ENCODE assay signal across 23 cellular contexts in genomic region chr10:11759347-11759746, GRCh38.
"Had no signal": no experiment of that assay in that cellular context is flagged by ENCODE, and none has a peak within 500 bp of the region (broad histone marks: within the 10 kb centered on the region; RNA-seq: fewer than 3 reads in every experiment).

No MANE protein-coding gene starts in this region.

- H3K27ac ChIP-seq: left lung, lower lobe of right lung, prostate gland had no signal

- H3K36me3 Mint-ChIP-seq: natural killer cell, type B pancreatic cell had no signal

- H3K4me3 ChIP-seq: left lung, lower lobe of right lung, pancreas, prostate gland, skin epidermis, suprapubic skin, tibial nerve, vagina had no signal

- DNase-seq: hippocampal formation; kidney glomerular epithelial cell; left cardiac atrium; left lung; lower lobe of right lung; mesenchymal stem cell; naive B cell; natural killer cell; nephron progenitor cell; retina; stimulated activated CD4-positive, alpha-beta T cell treated with anti-CD3 and anti-CD28 coated beads, Interleukin-12 subunit alpha, Interleukin-12 subunit beta, amount 100 ng/mL, for 4 hours; stimulated activated CD4-positive, alpha-beta T cell treated with anti-CD3 and anti-CD28 coated beads, Interleukin-15, amount 100 ng/mL, for 24 hours; stimulated activated CD4-positive, alpha-beta T cell treated with anti-CD3 and anti-CD28 coated beads, Interleukin-2, amount 100 ng/mL, for 24 hours; stimulated activated CD4-positive, alpha-beta T cell treated with anti-CD3 and anti-CD28 coated beads, Interleukin-4, amount 100 ng/mL, for 1 hour; stimulated activated naive CD4-positive, alpha-beta T cell had no signal

- H3K4me3 Mint-ChIP-seq: natural killer cell; nephron progenitor cell; stimulated activated naive CD8-positive, alpha-beta T cell treated with anti-CD3 and anti-CD28 coated beads, Interleukin-15, Interleukin-2, amounts not matched to agents 100 ng/mL and 50 ng/mL, for 24 hours; type B pancreatic cell had no signal

- H3K27me3 ChIP-seq: left lung, pancreas, suprapubic skin, tibial nerve, vagina had no signal

- H3K9me3 Mint-ChIP-seq: naive B cell; natural killer cell; nephron progenitor cell; stimulated activated naive CD8-positive, alpha-beta T cell treated with anti-CD3 and anti-CD28 coated beads, Interleukin-15, Interleukin-2, amounts not matched to agents 100 ng/mL and 50 ng/mL, for 24 hours; type B pancreatic cell had no signal

- H3K27ac Mint-ChIP-seq: natural killer cell; nephron progenitor cell; stimulated activated naive CD8-positive, alpha-beta T cell treated with anti-CD3 and anti-CD28 coated beads, Interleukin-15, Interleukin-2, amounts not matched to agents 100 ng/mL and 50 ng/mL, for 24 hours; type B pancreatic cell had no signal

- H3K27me3 Mint-ChIP-seq: naive B cell; stimulated activated naive CD8-positive, alpha-beta T cell treated with anti-CD3 and anti-CD28 coated beads, Interleukin-15, Interleukin-2, amounts not matched to agents 100 ng/mL and 50 ng/mL, for 24 hours; type B pancreatic cell had no signal

- H3K9me3 ChIP-seq: left lung, lower lobe of right lung, pancreas, prostate gland, suprapubic skin, tibial nerve, vagina had no signal
